In genomic region chr19:4803736-4804695, GRCh38 we compare ENCODE assay signal across 8 cellular contexts. TPM values are rescaled to one million over a fixed set of nuclear protein-coding genes. Genes with fewer than 3 reads are reported as not detected.
DNase-seq lines count a peak whose midpoint lies in the region; ATAC-seq and TF ChIP-seq lines count a peak whose summit lies in the region.

No MANE protein-coding gene starts in this region.

- intact Hi-C loops in adrenal gland (cut with DNase I), result loop anchor here (5.0 to 10.0 kb wide), 2 partner anchors 51 to 72 kb away; no protein-coding TSS in a partner anchor

- no peak overlapping the region for H3K27ac Mint-ChIP-seq in T-helper 2 cell treated with Interferon-gamma antibody and Interleukin-4, amounts not matched to agents 5 μg/mL and 100 μg/mL, for 36 hours

- no peaks in the 10 kb centered on the region for H3K36me3 ChIP-seq in adrenal gland (replicated peaks in 1 of 2)

- TF ChIP-seq CTCF in LNCAP (IDR thresholded peaks at IDR 0.05) (peak; percentile 89), adrenal gland (IDR thresholded peaks at IDR 0.05) (peak; percentile 41 to 74 (median 67))

- no peaks in the 10 kb centered on the region for H3K4me1 Mint-ChIP-seq in T-helper 2 cell treated with Interferon-gamma antibody and Interleukin-4, amounts not matched to agents 5 μg/mL and 100 μg/mL, for 36 hours (ENCODE audit: low read depth)

- no peaks in the 10 kb centered on the region for H3K27me3 ChIP-seq in adrenal gland

- H3K9me3 Mint-ChIP-seq in T-helper 2 cell treated with Interferon-gamma antibody and Interleukin-4, amounts not matched to agents 5 μg/mL and 100 μg/mL, for 36 hours, result no peaks in the 10 kb centered on the region

- no peaks in the 10 kb centered on the region for H3K27me3 Mint-ChIP-seq in T-helper 2 cell treated with Interferon-gamma antibody and Interleukin-4, amounts not matched to agents 5 μg/mL and 100 μg/mL, for 36 hours (ENCODE audit: low read depth)

- H3K36me3 Mint-ChIP-seq in T-helper 2 cell treated with Interferon-gamma antibody and Interleukin-4, amounts not matched to agents 5 μg/mL and 100 μg/mL, for 36 hours (ENCODE audit: low read depth), result no peaks in the 10 kb centered on the region

- DNase-seq in ELR (ENCODE audit: low read depth) (peak; percentile 77), adrenal gland (peak in 6 of 7 donors; percentile 44 to 72 (median 60)), iPS DF 4.7 (ENCODE audit: extremely low read depth, low spot score) (peak; percentile 30)
- DNase-seq in T-helper 2 cell treated with Interferon-gamma antibody and Interleukin-4, amounts not matched to agents 5 μg/mL and 100 μg/mL, for 36 hours (ENCODE audit: low spot score), result peak; percentile 55
- DNase-seq in stimulated activated CD4-positive, alpha-beta T cell treated with anti-CD3 and anti-CD28 coated beads, Interleukin-2, amount 100 ng/mL, for 48 hours, result peak; percentile 61 to 65

- H3K9me3 ChIP-seq in adrenal gland (replicated peaks in 1 of 3), result no peaks in the 10 kb centered on the region

- 41 to 73% (median 57%) methylated on average over 15 to 33 of the region's 33 CpGs for WGBS in adrenal gland, 4 donors

- ATAC-seq in HG03457 (IDR thresholded peaks at IDR 0.05; ENCODE audit: unreplicated experiment) (no peak), GM19397 (IDR thresholded peaks at IDR 0.05; ENCODE audit: unreplicated experiment) (no peak)

- no peaks in the 10 kb centered on the region for H3K4me1 ChIP-seq in adrenal gland (replicated peaks in 1 of 2)

- H3K4me3 ChIP-seq in adrenal gland, result no peak overlapping the region

- no peak overlapping the region for H3K27ac ChIP-seq in adrenal gland

- no peak overlapping the region for H3K4me3 Mint-ChIP-seq in T-helper 2 cell treated with Interferon-gamma antibody and Interleukin-4, amounts not matched to agents 5 μg/mL and 100 μg/mL, for 36 hours

- TF ChIP-seq POLR2A in adrenal gland (IDR thresholded peaks at IDR 0.05), result no peak

RNA-seq across cellular contexts. Expression of gene FEM1A, which starts 12.5 kb away (rescaled TPM):
- 10 to 100 TPM; 11.0 to 25.8 (median 18.1) TPM for total RNA-seq in adrenal gland
- 1 to 10 TPM; 3.6 to 5.9 (median 4.3) TPM for polyA plus RNA-seq in adrenal gland

RNA-seq across cellular contexts. Expression of gene TICAM1, which starts 27.5 kb away (rescaled TPM):
- total RNA-seq in adrenal gland, result 10 to 100 TPM in 1 of 8 donors, 1 to 10 TPM in 7; 1.9 to 12.0 (median 6.8) TPM
- 1 to 10 TPM; 1.9 to 9.3 (median 7.4) TPM for polyA plus RNA-seq in adrenal gland
